8 cellular contexts compared by ENCODE assay signal in the genomic region with DNA sequence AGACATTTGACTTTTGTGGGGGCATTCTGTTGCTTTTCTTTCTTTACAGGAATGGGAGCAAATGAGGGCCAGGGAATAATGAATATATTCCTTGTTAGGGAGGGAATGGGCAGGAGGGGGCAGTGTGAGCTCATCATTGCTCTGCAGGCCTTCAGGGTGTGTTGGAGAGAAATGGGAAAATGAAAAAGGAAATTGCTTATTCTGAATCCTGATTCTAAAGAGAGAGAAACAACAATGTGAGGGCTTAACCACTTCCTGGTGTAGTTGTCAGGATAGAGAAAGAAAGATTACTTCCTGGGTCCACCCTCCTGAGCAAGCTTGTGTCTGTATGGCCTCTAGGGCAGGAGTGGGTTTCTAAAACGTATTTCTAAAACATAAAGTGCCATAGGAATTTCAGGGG. TPM values are rescaled to one million over a fixed set of nuclear protein-coding genes. Genes with fewer than 3 reads are reported as not detected.
DNase-seq lines count a peak whose midpoint lies in the region; ATAC-seq, FAIRE-seq and TF ChIP-seq lines count a peak whose summit lies in the region.

No MANE protein-coding gene starts in this region.

- no peaks in the 10 kb centered on the region for H3K9me3 ChIP-seq in endothelial cell of umbilical vein (replicated peaks; ENCODE audit: control insufficient read depth, insufficient read depth, low read length)

- H3K36me3 ChIP-seq in endothelial cell of umbilical vein (ENCODE audit: control insufficient read depth in 2 of 2, extremely low read depth in 1 of 2, insufficient read depth in 2 of 2, low read length in 2 of 2), result no peaks in the 10 kb centered on the region

- no peak overlapping the region for H3K27ac ChIP-seq in VCaP
- no peak overlapping the region for H3K27ac ChIP-seq in endothelial cell of umbilical vein (ENCODE audit: insufficient read depth, low read depth, low read length)

- peaks cover 2 to 18% of the 10 kb centered on the region in 2 experiments for H3K27me3 ChIP-seq in endothelial cell of umbilical vein (ENCODE audit: control insufficient read depth in 2 of 2, insufficient read depth in 2 of 2, low read length in 2 of 2)

- dilution Hi-C loops in endothelial cell of umbilical vein (cut with MboI; ENCODE audit: extremely low pct_ligation_motif_present, low sequenced_read_pairs), result no loop called here

- H3K4me1 ChIP-seq in endothelial cell of umbilical vein (ENCODE audit: control insufficient read depth, extremely low read depth, insufficient read depth, low read length), result no peaks in the 10 kb centered on the region

- DNase-seq in AG04449 (ENCODE audit: low read depth, low spot score) (no peak), GM04504 (ENCODE audit: low read depth) (peak; percentile 14), endothelial cell of umbilical vein (ENCODE audit: low read depth, low spot score) (peak; percentile 30), mucosa of gallbladder (ENCODE audit: low spot score) (peak; percentile 47), ureter (ENCODE audit: low spot score) (no peak)

- no peak for FAIRE-seq in endothelial cell of umbilical vein (lab: Jason Lieb, UNC)

- POLR2A ChIA-PET in AG04449 (lab: Yijun Ruan, JAX), result no interaction called here
- POLR2A ChIA-PET in endothelial cell of umbilical vein (lab: Charles Lee), result no interaction called here

- CTCF ChIA-PET in AG04449 (lab: Yijun Ruan, JAX) (interaction anchor here (0.7 to 4.6 kb wide), 13 partner anchors 9 to 560 kb away, joined by 3 to 65 read pairs (median 3); no protein-coding TSS in a partner anchor), endothelial cell of umbilical vein (lab: Charles Lee) (interaction anchor here (0.7 to 2.0 kb wide), 11 partner anchors 8 to 523 kb away, joined by 3 to 37 read pairs (median 3); no protein-coding TSS in a partner anchor)

- H3K9ac ChIP-seq in endothelial cell of umbilical vein (replicated peaks; ENCODE audit: extremely low read depth, insufficient read depth, low read length), result no peak overlapping the region

- H3K79me2 ChIP-seq in endothelial cell of umbilical vein (ENCODE audit: control insufficient read depth, insufficient read depth, low read length), result no peaks in the 10 kb centered on the region

- no peaks in the 10 kb centered on the region for H3K9me1 ChIP-seq in endothelial cell of umbilical vein (replicated peaks; ENCODE audit: control insufficient read depth, extremely low read depth, insufficient read depth, low read length)

- intact Hi-C loops in endothelial cell of umbilical vein (cut with micrococcal nuclease), result loop anchor here (1.0 kb wide), 1 partner anchor 179 kb away; no protein-coding TSS in a partner anchor

- no peak overlapping the region for H3K4me2 ChIP-seq in endothelial cell of umbilical vein (ENCODE audit: insufficient read depth, low read length)

- no peak for ATAC-seq in GM21515 (IDR thresholded peaks at IDR 0.05; ENCODE audit: unreplicated experiment)

- no peaks in the 10 kb centered on the region for H4K20me1 ChIP-seq in endothelial cell of umbilical vein (replicated peaks; ENCODE audit: control insufficient read depth, extremely low read depth, insufficient read depth, low read length)

- H3K4me3 ChIP-seq in AG04449 (ENCODE audit: low read depth, low read length) (no peak overlapping the region), endothelial cell of umbilical vein (replicated peaks in 1 of 3; ENCODE audit: insufficient read depth in 1 of 3, low read depth in 1 of 3, low read length in 3 of 3) (no peak overlapping the region)

- no peak for TF ChIP-seq POLR2A in endothelial cell of umbilical vein (IDR thresholded peaks at IDR 0.05; ENCODE audit: low read depth, low read length)

- BruUV-seq in endothelial cell of umbilical vein (replicated peaks; lab: Mats Ljungman, UMichigan), result no TSS peak

- no peak overlapping the region for H2AFZ ChIP-seq in endothelial cell of umbilical vein (ENCODE audit: low read depth, low read length)

- TF ChIP-seq CTCF in AG04449 (IDR thresholded peaks at IDR 0.05; ENCODE audit: insufficient read depth, low read length, missing control alignments), result peak; percentile 55
- peak; percentile 72 for TF ChIP-seq CTCF in LNCAP (IDR thresholded peaks at IDR 0.05)
- peak; percentile 76 for TF ChIP-seq CTCF in VCaP (conservative IDR thresholded peaks at IDR 0.05)
- TF ChIP-seq CTCF in endothelial cell of umbilical vein (IDR thresholded peaks at IDR 0.05; ENCODE audit: extremely low read depth in 1 of 2, insufficient read depth in 1 of 2, low read depth in 1 of 2, low read length in 2 of 2), result peak; percentile 30 to 59

TF ChIP-seq in endothelial cell of umbilical vein, 7 proteins besides CTCF, POLR2A, EP300 and RAD21:
- TF ChIP-seq POLR2AphosphoS5 (IDR thresholded peaks at IDR 0.05; ENCODE audit: insufficient read depth, low read depth, low read length), result no peak

RNA-seq across cellular contexts. Expression of gene VANGL2, which starts 28.3 kb away (rescaled TPM):
- total RNA-seq in endothelial cell of umbilical vein (not detected in 2 replicates), mucosa of gallbladder (6.5 TPM), ureter (12.7 TPM)
- 0.01 TPM in 1 of 2 replicates, not detected in the other for polyA plus RNA-seq in endothelial cell of umbilical vein
- not detected in 2 replicates for polyA plus RNA-seq in endothelial cell of umbilical vein (2011; cell fraction: cytosol; rRNA removed)
- polyA plus RNA-seq in endothelial cell of umbilical vein (2011; cell fraction: nucleus; rRNA removed), result not detected in 2 replicates
- not detected in 2 replicates for polyA plus RNA-seq in endothelial cell of umbilical vein (2012)
- polyA minus RNA-seq in endothelial cell of umbilical vein, result not detected in 2 replicates
- not detected for polyA minus RNA-seq in endothelial cell of umbilical vein (2011; cell fraction: cytosol; rRNA and poly(A)+ RNA removed)
- polyA minus RNA-seq in endothelial cell of umbilical vein (2011; cell fraction: nucleus; rRNA and poly(A)+ RNA removed), result not detected in 2 replicates

Comparison
In these comparisons a context has a peak if more than half of its experiments do, and no peak if none do; other contexts are left out.
1. DNase-seq: peak in GM04504 (single experiment), endothelial cell of umbilical vein (single experiment) and mucosa of gallbladder (single experiment); none in AG04449 (single experiment) and ureter (single experiment).
2. Peak in every context shown above with its lines, with median percentiles within 50 percentile points of each other: CTCF ChIP-seq.